8 cellular contexts compared by ENCODE assay signal in the genomic region with DNA sequence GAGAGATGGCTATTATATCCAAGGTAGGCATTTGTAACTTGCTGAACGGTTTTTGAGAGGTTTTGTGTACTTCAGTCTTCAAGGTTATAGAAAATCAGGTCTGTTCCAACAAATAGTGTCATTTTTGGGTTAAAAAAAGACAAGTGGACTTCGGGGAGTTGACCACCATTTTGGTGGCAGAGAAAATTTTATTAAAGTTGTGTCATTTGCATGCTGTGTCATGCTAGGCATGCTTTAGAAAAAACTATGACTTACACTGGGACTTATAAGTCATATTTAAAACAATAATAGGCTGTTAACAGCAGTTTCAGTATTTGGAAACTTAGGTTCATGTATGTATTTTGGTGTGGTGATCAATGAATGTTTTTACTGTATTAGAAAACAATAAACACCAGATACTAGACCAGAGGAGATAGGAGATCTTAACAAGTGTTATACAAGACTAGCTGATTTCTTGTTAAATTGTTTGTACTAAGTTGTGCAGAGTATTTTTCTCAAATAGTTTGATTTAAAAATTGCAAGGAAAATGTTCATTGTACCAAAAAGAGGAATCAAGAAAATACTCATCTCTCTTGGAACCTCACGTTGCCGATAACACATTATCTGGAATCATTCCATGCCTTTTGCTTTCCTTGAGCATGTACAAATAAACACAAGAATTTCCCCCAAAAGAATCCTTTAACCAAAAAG. TPM values are rescaled to one million over a fixed set of nuclear protein-coding genes. Genes with fewer than 3 reads are reported as not detected.
DNase-seq lines count a peak whose midpoint lies in the region; ATAC-seq, FAIRE-seq and TF ChIP-seq lines count a peak whose summit lies in the region.

No MANE protein-coding gene starts in this region.

- H3K79me2 ChIP-seq in OCI-LY3 (ENCODE audit: low read length) (peaks cover 54% of the 10 kb centered on the region), endothelial cell of umbilical vein (ENCODE audit: control insufficient read depth, insufficient read depth, low read length) (peaks cover 36% of the 10 kb centered on the region), osteoblast (ENCODE audit: insufficient read depth, low read length) (peaks cover 27% of the 10 kb centered on the region)

- POLR2A ChIA-PET in Caco-2 (lab: Charles Lee), result no interaction called here
- POLR2A ChIA-PET in endothelial cell of umbilical vein (lab: Charles Lee), result no interaction called here

- H3K4me1 ChIP-seq in Caco-2, result peaks cover 44% of the 10 kb centered on the region
- peaks cover 58% of the 10 kb centered on the region for H3K4me1 ChIP-seq in OCI-LY3 (ENCODE audit: low read length)
- H3K4me1 ChIP-seq in endothelial cell of umbilical vein (ENCODE audit: control insufficient read depth, extremely low read depth, insufficient read depth, low read length), result peaks cover 23% of the 10 kb centered on the region
- H3K4me1 ChIP-seq in osteoblast (ENCODE audit: insufficient read depth, low read length), result peaks cover 19% of the 10 kb centered on the region

- peak overlapping the region; percentile 86 for H3K27ac ChIP-seq in OCI-LY3 (ENCODE audit: low read length)
- H3K27ac ChIP-seq in endothelial cell of umbilical vein (ENCODE audit: insufficient read depth, low read depth, low read length), result peak overlapping the region; percentile 70
- peak overlapping the region; percentile 83 for H3K27ac ChIP-seq in osteoblast (ENCODE audit: low read depth, low read length)

- CTCF ChIA-PET in Caco-2 (lab: Charles Lee) (no interaction called here), endothelial cell of umbilical vein (lab: Charles Lee) (no interaction called here)

- no peak for DNase-seq in Caco-2
- no peak for DNase-seq in endothelial cell of umbilical vein (ENCODE audit: low read depth, low spot score)
- DNase-seq in osteoblast (ENCODE audit: insufficient read length, low spot score, missing footprints), result no peak
- DNase-seq in NK-92 (lab: John Stamatoyannopoulos, UW; ENCODE audit: unreplicated experiment), result no peak
- DNase-seq in EL, result no peak

- BruUV-seq in Caco-2 (replicated peaks; lab: Mats Ljungman, UMichigan) (TSS peak; percentile 51), endothelial cell of umbilical vein (replicated peaks; lab: Mats Ljungman, UMichigan) (no TSS peak)

- no peak overlapping the region for H2AFZ ChIP-seq in OCI-LY3 (ENCODE audit: low read depth, low read length)
- no peak overlapping the region for H2AFZ ChIP-seq in endothelial cell of umbilical vein (ENCODE audit: low read depth, low read length)
- H2AFZ ChIP-seq in osteoblast (ENCODE audit: low read length), result peak overlapping the region; percentile 28

- H3K4me1 Mint-ChIP-seq in Caco-2 (ENCODE audit: low read depth, unreplicated experiment), result peaks cover 30% of the 10 kb centered on the region

- no peaks in the 10 kb centered on the region for H3K27me3 Mint-ChIP-seq in Caco-2 (ENCODE audit: insufficient read depth, unreplicated experiment)

- no peaks in the 10 kb centered on the region for H3K9me1 ChIP-seq in endothelial cell of umbilical vein (replicated peaks; ENCODE audit: control insufficient read depth, extremely low read depth, insufficient read depth, low read length)

- intact Hi-C loops in Caco-2 (cut with micrococcal nuclease; ENCODE audit: unreplicated experiment), result loop anchor here (5.0 kb wide), 1 partner anchor 36 kb away; a partner anchor contains a TSS
- intact Hi-C loops in endothelial cell of umbilical vein (cut with micrococcal nuclease), result loop anchor here (5.0 to 10.0 kb wide), 5 partner anchors 56 to 1074 kb away; a partner anchor contains a TSS

- TF ChIP-seq POLR2A in endothelial cell of umbilical vein (IDR thresholded peaks at IDR 0.05; ENCODE audit: low read depth, low read length), result peak; percentile 5

- FAIRE-seq in endothelial cell of umbilical vein (lab: Jason Lieb, UNC), result peak; percentile 47

- H3K27me3 ChIP-seq in Caco-2 (replicated peaks; ENCODE audit: control insufficient read depth, insufficient read depth, low read length), result no peaks in the 10 kb centered on the region
- H3K27me3 ChIP-seq in OCI-LY3 (ENCODE audit: low read depth, low read length), result no peaks in the 10 kb centered on the region
- H3K27me3 ChIP-seq in endothelial cell of umbilical vein (ENCODE audit: control insufficient read depth in 2 of 2, insufficient read depth in 2 of 2, low read length in 2 of 2), result no peaks in the 10 kb centered on the region
- no peaks in the 10 kb centered on the region for H3K27me3 ChIP-seq in osteoblast (ENCODE audit: insufficient read depth, low read length)

- peak overlapping the region; percentile 53 for H3K4me3 ChIP-seq in Caco-2 (ENCODE audit: low read depth, low read length)
- peak overlapping the region; percentile 97 for H3K4me3 ChIP-seq in OCI-LY3 (ENCODE audit: low read length)
- H3K4me3 ChIP-seq in endothelial cell of umbilical vein (replicated peaks in 1 of 3; ENCODE audit: insufficient read depth in 1 of 3, low read depth in 1 of 3, low read length in 3 of 3), result peak overlapping the region; percentile 56 to 99 (median 96)
- peak overlapping the region; percentile 82 for H3K4me3 ChIP-seq in osteoblast (ENCODE audit: insufficient read depth, low read length)

- peak overlapping the region; percentile 89 for H3K27ac Mint-ChIP-seq in Caco-2 (ENCODE audit: unreplicated experiment)

- H3K9ac ChIP-seq in OCI-LY3 (ENCODE audit: low read length) (peak overlapping the region; percentile 100), endothelial cell of umbilical vein (replicated peaks; ENCODE audit: extremely low read depth, insufficient read depth, low read length) (peak overlapping the region; percentile 96)

- dilution Hi-C loops in endothelial cell of umbilical vein (cut with MboI; ENCODE audit: extremely low pct_ligation_motif_present, low sequenced_read_pairs), result no loop called here

- H3K36me3 ChIP-seq in Caco-2 (ENCODE audit: control insufficient read depth, insufficient read depth, low read length), result peaks cover 2% of the 10 kb centered on the region
- H3K36me3 ChIP-seq in OCI-LY3 (replicated peaks; ENCODE audit: low read depth, low read length), result peaks cover 41% of the 10 kb centered on the region
- peaks cover 6 to 36% of the 10 kb centered on the region in 2 experiments for H3K36me3 ChIP-seq in endothelial cell of umbilical vein (ENCODE audit: control insufficient read depth in 2 of 2, extremely low read depth in 1 of 2, insufficient read depth in 2 of 2, low read length in 2 of 2)
- H3K36me3 ChIP-seq in osteoblast (ENCODE audit: insufficient read depth, low read length), result peaks cover 47% of the 10 kb centered on the region

- ATAC-seq in HG02642 (IDR thresholded peaks at IDR 0.05; ENCODE audit: poor library complexity, unreplicated experiment), result no peak
- ATAC-seq in HG03342 (IDR thresholded peaks at IDR 0.05; ENCODE audit: unreplicated experiment), result no peak

- TF ChIP-seq CTCF in Caco-2 (IDR thresholded peaks at IDR 0.05; ENCODE audit: insufficient read depth in 1 of 2, low read depth in 1 of 2, low read length in 1 of 2, severe bottlenecking in 1 of 2, unreplicated experiment in 1 of 2) (no peak), OCI-LY3 (IDR thresholded peaks at IDR 0.05; ENCODE audit: low read depth, low read length) (no peak), endothelial cell of umbilical vein (IDR thresholded peaks at IDR 0.05; ENCODE audit: extremely low read depth in 1 of 2, insufficient read depth in 1 of 2, low read depth in 1 of 2, low read length in 2 of 2) (no peak), osteoblast (IDR thresholded peaks at IDR 0.05; ENCODE audit: extremely low read depth, low read depth, low read length) (no peak)

- peak overlapping the region; percentile 90 for H3K4me3 Mint-ChIP-seq in Caco-2 (ENCODE audit: unreplicated experiment)

- H3K4me2 ChIP-seq in OCI-LY3 (ENCODE audit: low read length) (peak overlapping the region; percentile 86), endothelial cell of umbilical vein (ENCODE audit: insufficient read depth, low read length) (peak overlapping the region; percentile 88), osteoblast (ENCODE audit: insufficient read depth, low read length) (peak overlapping the region; percentile 83)

- no peaks in the 10 kb centered on the region for H3K9me3 Mint-ChIP-seq in Caco-2 (ENCODE audit: unreplicated experiment)

- H4K20me1 ChIP-seq in OCI-LY3 (ENCODE audit: insufficient read depth, low read length) (peaks cover 45% of the 10 kb centered on the region), endothelial cell of umbilical vein (replicated peaks; ENCODE audit: control insufficient read depth, extremely low read depth, insufficient read depth, low read length) (peaks cover 9% of the 10 kb centered on the region), osteoblast (ENCODE audit: insufficient read depth, low read length) (peaks cover 36% of the 10 kb centered on the region)

- H3K9me3 ChIP-seq in Caco-2 (no peaks in the 10 kb centered on the region), OCI-LY3 (ENCODE audit: insufficient read depth, low read length) (no peaks in the 10 kb centered on the region), endothelial cell of umbilical vein (replicated peaks; ENCODE audit: control insufficient read depth, insufficient read depth, low read length) (no peaks in the 10 kb centered on the region), osteoblast (ENCODE audit: low read depth, low read length) (no peaks in the 10 kb centered on the region)

- peaks cover 66% of the 10 kb centered on the region for H3K36me3 Mint-ChIP-seq in Caco-2 (ENCODE audit: insufficient read depth, unreplicated experiment)

RNA-seq across cellular contexts. Expression of a gene that starts 1.4 kb away (rescaled TPM):
- total RNA-seq in Caco-2 (2022) (1,310 and 1,315 TPM in 2 replicates), endothelial cell of umbilical vein (1,205 and 1,212 TPM in 2 replicates), osteoblast (355 and 436 TPM in 2 replicates)
- polyA plus RNA-seq in endothelial cell of umbilical vein, result 986 and 1,075 TPM in 2 replicates
- polyA plus RNA-seq in endothelial cell of umbilical vein (2011; cell fraction: cytosol; rRNA removed), result 1,906 and 2,063 TPM in 2 replicates
- 895 and 1,087 TPM in 2 replicates for polyA plus RNA-seq in endothelial cell of umbilical vein (2011; cell fraction: nucleus; rRNA removed)
- polyA plus RNA-seq in endothelial cell of umbilical vein (2012), result 1,409 and 2,015 TPM in 2 replicates
- polyA minus RNA-seq in endothelial cell of umbilical vein, result 908 and 983 TPM in 2 replicates
- 640 TPM for polyA minus RNA-seq in endothelial cell of umbilical vein (2011; cell fraction: cytosol; rRNA and poly(A)+ RNA removed)
- 117 and 169 TPM in 2 replicates for polyA minus RNA-seq in endothelial cell of umbilical vein (2011; cell fraction: nucleus; rRNA and poly(A)+ RNA removed)

RNA-seq across cellular contexts. Expression of a gene that starts 34.2 kb away (rescaled TPM):
- 11.2 and 12.6 TPM in 2 replicates for total RNA-seq in Caco-2 (2022)
- total RNA-seq in endothelial cell of umbilical vein, result 30.7 and 32.6 TPM in 2 replicates
- 24.2 and 26.2 TPM in 2 replicates for polyA plus RNA-seq in endothelial cell of umbilical vein
- 23.2 and 23.6 TPM in 2 replicates for polyA plus RNA-seq in endothelial cell of umbilical vein (2011; cell fraction: cytosol; rRNA removed)
- 45.4 and 65.4 TPM in 2 replicates for polyA plus RNA-seq in endothelial cell of umbilical vein (2011; cell fraction: nucleus; rRNA removed)
- 33.7 and 36.7 TPM in 2 replicates for polyA plus RNA-seq in endothelial cell of umbilical vein (2012)
- 25.8 and 28.8 TPM in 2 replicates for polyA minus RNA-seq in endothelial cell of umbilical vein
- polyA minus RNA-seq in endothelial cell of umbilical vein (2011; cell fraction: cytosol; rRNA and poly(A)+ RNA removed), result 7.0 TPM
- polyA minus RNA-seq in endothelial cell of umbilical vein (2011; cell fraction: nucleus; rRNA and poly(A)+ RNA removed), result 8.8 and 14.8 TPM in 2 replicates
- 31.2 and 43.8 TPM in 2 replicates for total RNA-seq in osteoblast
